Comparison of ENCODE assay signal across 13 cellular contexts in genomic region chr22:31278643-31279326, GRCh38. TPM values are rescaled to one million over a fixed set of nuclear protein-coding genes. Genes with fewer than 3 reads are reported as not detected.
DNase-seq lines count a peak whose midpoint lies in the region; ATAC-seq and TF ChIP-seq lines count a peak whose summit lies in the region.
"Had no signal": no experiment of that assay in that cellular context is flagged by ENCODE, and none has a peak within 500 bp of the region (broad histone marks: within the 10 kb centered on the region; RNA-seq: fewer than 3 reads in every experiment).

No MANE protein-coding gene starts in this region.

- POLR2A ChIA-PET in HEK293 (lab: Yijun Ruan, JAX): no interaction called here
- POLR2A ChIA-PET in activated CD4-positive, alpha-beta memory T cell treated with anti-CD3 and anti-CD28 coated beads for 36 hours (lab: Charles Lee): interaction anchor here (2.2 to 3.3 kb wide), 4 partner anchors 8 to 66 kb away, joined by 8 to 31 read pairs (median 14); partner anchors contain the start of genes LIMK2 and PIK3IP1

- H3K9me3 ChIP-seq in HEK293 (ENCODE audit: control insufficient read depth, insufficient read depth, low read depth, low read length) (no peaks in the 10 kb centered on the region), endodermal cell (ENCODE audit: control insufficient read depth, low read length) (no peaks in the 10 kb centered on the region), sigmoid colon (no peaks in the 10 kb centered on the region)
- H3K9me3 ChIP-seq: Caco-2, prostate gland, SJSA1 had no signal

- no peak overlapping the region for H3K4me3 Mint-ChIP-seq in activated CD4-positive, alpha-beta memory T cell treated with anti-CD3 and anti-CD28 coated beads for 36 hours
- no peak overlapping the region for H3K4me3 Mint-ChIP-seq in endodermal cell

- TF ChIP-seq POLR2A in sigmoid colon (IDR thresholded peaks at IDR 0.05): no peak

- H3K36me3 Mint-ChIP-seq in activated CD4-positive, alpha-beta memory T cell treated with anti-CD3 and anti-CD28 coated beads for 36 hours: peaks cover 59% of the 10 kb centered on the region
- peaks cover 40% of the 10 kb centered on the region for H3K36me3 Mint-ChIP-seq in endodermal cell (ENCODE audit: low read depth)

- peak; percentile 60 for DNase-seq in activated CD4-positive, alpha-beta memory T cell treated with anti-CD3 and anti-CD28 coated beads for 36 hours
- DNase-seq in endodermal cell: no peak
- DNase-seq in sigmoid colon: peak; percentile 58
- DNase-seq in A172 (ENCODE audit: low spot score): no peak
- no peak for DNase-seq in NCI-H1694 treated with DMSO at 0.1 percent for 48 hours (lab: John Stamatoyannopoulos, UW)
- DNase-seq: Caco-2, IMR-90, NCI-H2171 had no signal

- peaks cover 68% of the 10 kb centered on the region for H3K4me1 Mint-ChIP-seq in activated CD4-positive, alpha-beta memory T cell treated with anti-CD3 and anti-CD28 coated beads for 36 hours (ENCODE audit: low read depth)
- H3K4me1 Mint-ChIP-seq in endodermal cell: peaks cover 6% of the 10 kb centered on the region

- intact Hi-C loops in activated CD4-positive, alpha-beta memory T cell treated with anti-CD3 and anti-CD28 coated beads for 36 hours (cut with micrococcal nuclease): loop anchor here (1.0 to 10.0 kb wide), 4 partner anchors 8 to 334 kb away; partner anchors contain the start of gene PIK3IP1
- intact Hi-C loops in sigmoid colon (cut with DNase I): no loop called here

- ATAC-seq in GM21381 (IDR thresholded peaks at IDR 0.05; ENCODE audit: unreplicated experiment) (no peak), HG03095 (IDR thresholded peaks at IDR 0.05; ENCODE audit: unreplicated experiment) (no peak)

- TF ChIP-seq CTCF in HEK293 (tag by site-specific recombination; IDR thresholded peaks at IDR 0.05): no peak
- no peak for TF ChIP-seq CTCF in endodermal cell (conservative IDR thresholded peaks at IDR 0.05)
- no peak for TF ChIP-seq CTCF in sigmoid colon (IDR thresholded peaks at IDR 0.05)

- H3K9me3 Mint-ChIP-seq in activated CD4-positive, alpha-beta memory T cell treated with anti-CD3 and anti-CD28 coated beads for 36 hours: no peaks in the 10 kb centered on the region
- no peaks in the 10 kb centered on the region for H3K9me3 Mint-ChIP-seq in endodermal cell

- H3K4me3 ChIP-seq in HEK293 (ENCODE audit: low read depth, low read length) (no peak overlapping the region), endodermal cell (ENCODE audit: low read length) (no peak overlapping the region), sigmoid colon (no peak overlapping the region)
- H3K4me3 ChIP-seq: prostate gland, SJSA1 had no signal

- peaks cover 13 to 75% of the 10 kb centered on the region in 2 experiments for H3K36me3 ChIP-seq in HEK293 (ENCODE audit: control insufficient read depth in 2 of 2, insufficient read depth in 1 of 2, low read length in 2 of 2)
- peaks cover 29% of the 10 kb centered on the region for H3K36me3 ChIP-seq in endodermal cell (ENCODE audit: control insufficient read depth, insufficient read depth, low read length)
- peaks cover 24 to 85% (median 33%) of the 10 kb centered on the region in 4 donors for H3K36me3 ChIP-seq in sigmoid colon
- H3K36me3 ChIP-seq: prostate gland had no signal

- WGBS in endodermal cell (ENCODE audit: insufficient coverage in 1 of 2, insufficient read length in 1 of 2), 2 experiments: 89 to 95% methylated on average over 5 to 6 of the region's 6 CpGs
- 74 to 75% methylated on average over 6 of the region's 6 CpGs for WGBS in sigmoid colon, 2 donors

- H3K9ac ChIP-seq in endodermal cell (ENCODE audit: extremely low read depth, low read length, poor library complexity, severe bottlenecking): no peak overlapping the region

- no peak overlapping the region for H3K27ac ChIP-seq in HEK293 (ENCODE audit: extremely low read depth, low read depth, low read length)
- no peak overlapping the region for H3K27ac ChIP-seq in endodermal cell (ENCODE audit: low read depth, low read length)
- H3K27ac ChIP-seq in sigmoid colon: no peak overlapping the region
- H3K27ac ChIP-seq: prostate gland, SJSA1 had no signal

- H3K4me1 ChIP-seq in HEK293 (ENCODE audit: control insufficient read depth, insufficient read depth, low read length): no peaks in the 10 kb centered on the region
- no peaks in the 10 kb centered on the region for H3K4me1 ChIP-seq in endodermal cell (ENCODE audit: control insufficient read depth, insufficient read depth, low read length)
- no peaks in the 10 kb centered on the region for H3K4me1 ChIP-seq in sigmoid colon
- H3K4me1 ChIP-seq: prostate gland, SJSA1 had no signal

- peak overlapping the region; percentile 96 for H3K27ac Mint-ChIP-seq in activated CD4-positive, alpha-beta memory T cell treated with anti-CD3 and anti-CD28 coated beads for 36 hours
- H3K27ac Mint-ChIP-seq in endodermal cell: peak overlapping the region; percentile 55

- no peaks in the 10 kb centered on the region for H3K27me3 ChIP-seq in endodermal cell (ENCODE audit: control insufficient read depth, insufficient read depth, low read length, poor library complexity, severe bottlenecking)
- H3K27me3 ChIP-seq in sigmoid colon: no peaks in the 10 kb centered on the region
- H3K27me3 ChIP-seq: SJSA1 had no signal

- CTCF ChIA-PET in HEK293 (lab: Yijun Ruan, JAX): interaction anchor here (0.7 to 2.1 kb wide), 3 partner anchors 9 to 129 kb away, joined by 4 to 12 read pairs (median 6); partner anchors contain the start of gene PIK3IP1
- CTCF ChIA-PET in activated CD4-positive, alpha-beta memory T cell treated with anti-CD3 and anti-CD28 coated beads for 36 hours (lab: Charles Lee): interaction anchor here (0.8 to 3.3 kb wide), 6 partner anchors 11 to 67 kb away, joined by 3 to 19 read pairs (median 6); partner anchors contain the start of genes LIMK2 and PIK3IP1

- no peaks in the 10 kb centered on the region for H3K27me3 Mint-ChIP-seq in activated CD4-positive, alpha-beta memory T cell treated with anti-CD3 and anti-CD28 coated beads for 36 hours
- H3K27me3 Mint-ChIP-seq in endodermal cell (ENCODE audit: insufficient read depth): no peaks in the 10 kb centered on the region

- no peak for TF ChIP-seq EP300 in sigmoid colon (IDR thresholded peaks at IDR 0.05)

TF ChIP-seq in HEK293, 187 proteins besides CTCF, POLR2A, EP300 and RAD21:
- TF ChIP-seq ZIC2 (tag by site-specific recombination; IDR thresholded peaks at IDR 0.05) (peak; percentile 21; the same call in 1 of the 2 replicates), ZBTB17 (tag by site-specific recombination; IDR thresholded peaks at IDR 0.05) (no peak)
TF ChIP-seq in HEK293: peak in this region for 1.

RNA-seq across cellular contexts. Expression of gene PIK3IP1, which starts 13.5 kb away (rescaled TPM):
- total RNA-seq in activated CD4-positive, alpha-beta memory T cell treated with anti-CD3 and anti-CD28 coated beads for 36 hours: 10 to 100 TPM; 18.8 to 19.1 TPM
- 1 to 10 TPM; 2.0 to 3.5 TPM for total RNA-seq in endodermal cell
- polyA plus RNA-seq in endodermal cell (2013, experiment 1 of 2): 5.5 TPM
- polyA plus RNA-seq in endodermal cell (2013, experiment 2 of 2): 4.4 TPM
- total RNA-seq in sigmoid colon: 10 to 100 TPM; 32.4 to 55.0 (median 50.3) TPM
- polyA plus RNA-seq in sigmoid colon: 10 to 100 TPM in 1 of 3 donors, 1 to 10 TPM in 2; 5.8 to 87.6 (median 6.0) TPM
- total RNA-seq in A172 (2014; rRNA removed; shearing (Covaris generic)): 2.7 and 6.8 TPM in 2 replicates

Comparison
In these comparisons a context has a peak if more than half of its experiments do, and no peak if none do; other contexts are left out.
1. DNase-seq: peak in activated CD4-positive, alpha-beta memory T cell treated with anti-CD3 and anti-CD28 coated beads for 36 hours (single experiment) and sigmoid colon (single experiment); none in endodermal cell (single experiment), A172 (single experiment) and NCI-H1694 treated with DMSO at 0.1 percent for 48 hours (single experiment).